Comparison of ENCODE assay signal across 27 cellular contexts in the genomic region with DNA sequence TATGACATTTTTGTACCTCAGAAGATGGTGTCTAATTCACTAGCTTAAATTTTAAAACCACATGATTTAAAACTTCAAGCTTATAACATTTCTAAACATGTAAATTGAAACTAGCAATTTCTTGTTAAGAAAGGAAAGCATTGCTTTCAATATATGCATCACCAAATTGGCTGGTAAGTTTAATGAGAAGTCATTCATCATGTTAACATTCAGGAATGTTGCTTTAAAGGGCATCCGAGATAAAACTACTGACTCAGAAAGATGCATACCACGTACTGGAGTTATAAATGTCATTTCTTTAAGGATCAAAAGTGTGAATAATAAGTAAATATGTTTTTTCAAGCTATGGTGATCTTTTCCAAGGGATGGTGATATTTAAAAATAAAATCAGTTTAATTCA.
"Had no signal": no experiment of that assay in that cellular context is flagged by ENCODE, and none has a peak within 500 bp of the region (broad histone marks: within the 10 kb centered on the region; RNA-seq: fewer than 3 reads in every experiment).

No MANE protein-coding gene starts in this region.

- H3K4me2 ChIP-seq: neural progenitor cell had no signal

- H3K27me3 ChIP-seq: esophagus squamous epithelium, neural progenitor cell, sigmoid colon, spleen, tibial nerve, upper lobe of left lung had no signal

- ATAC-seq: effector memory CD8-positive, alpha-beta T cell; left colon; left ventricle myocardium superior; mucosa of descending colon; right cardiac atrium; stimulated activated memory B cell treated with anti-CD40 and anti-IgM and Interleukin-4, amounts not matched to agents 10 μg/mL and 1 μg/mL and 100 μg/mL, for 72 hours; stimulated activated naive CD8-positive, alpha-beta T cell treated with anti-CD3 and anti-CD28 coated beads, Interleukin-15, Interleukin-2, amounts not matched to agents 100 U/mL and 50 U/mL, for 24 hours had no signal

- FAIRE-seq: endometrium, frontal cortex, urothelium cell line had no signal

- DNase-seq: cortex of kidney; effector memory CD8-positive, alpha-beta T cell; erythroblast; esophagus squamous epithelium; hypothalamus; immature natural killer cell; islet precursor cell; kidney glomerular epithelial cell; left colon; left ventricle myocardium superior; mucosa of descending colon; naive B cell; right cardiac atrium; sigmoid colon; spleen; stimulated activated CD4-positive, alpha-beta T cell treated with anti-CD3 and anti-CD28 coated beads, Interleukin-4, amount 100 ng/mL, for 4 hours; stimulated activated naive CD8-positive, alpha-beta T cell treated with anti-CD3 and anti-CD28 coated beads, Interleukin-15, Interleukin-2, amounts not matched to agents 100 U/mL and 50 U/mL, for 24 hours; upper lobe of left lung had no signal

- H3K27ac ChIP-seq: esophagus squamous epithelium, neural progenitor cell, parathyroid adenoma, sigmoid colon, spleen, thoracic aorta, tibial nerve, upper lobe of left lung had no signal

- H3K36me3 ChIP-seq: esophagus squamous epithelium, neural progenitor cell, sigmoid colon, spleen, thoracic aorta, tibial nerve, upper lobe of left lung had no signal

- H3K4me3 ChIP-seq: esophagus squamous epithelium, lung, mucosa of descending colon, neural progenitor cell, sigmoid colon, spleen, thoracic aorta, tibial nerve, upper lobe of left lung had no signal

- H3K79me2 ChIP-seq: parathyroid adenoma had no signal

- H3K9ac ChIP-seq: neural progenitor cell, parathyroid adenoma had no signal

- H3K9me3 ChIP-seq: esophagus squamous epithelium, mucosa of descending colon, sigmoid colon, spleen, thoracic aorta, tibial nerve, upper lobe of left lung had no signal

- H2AFZ ChIP-seq: neural progenitor cell, parathyroid adenoma had no signal

- H3K4me1 ChIP-seq: esophagus squamous epithelium, neural progenitor cell, parathyroid adenoma, sigmoid colon, spleen, tibial nerve, upper lobe of left lung had no signal
